23 cellular contexts compared by ENCODE assay signal in genomic region chr4:87132035-87132434, GRCh38.
"Had no signal": no experiment of that assay in that cellular context is flagged by ENCODE, and none has a peak within 500 bp of the region (broad histone marks: within the 10 kb centered on the region; RNA-seq: fewer than 3 reads in every experiment).

No MANE protein-coding gene starts in this region.

- H3K27me3 ChIP-seq: MG63, SJSA1 had no signal

- DNase-seq: KBM-7; MG63; NCI-H1092; NCI-H1105 treated with DMSO at 0.1 percent for 48 hours; NCI-H1417 treated with DMSO at 0.1 percent for 48 hours; NCI-H146; NCI-H1694 treated with DMSO at 0.1 percent for 48 hours; NCI-H1930; NCI-H2081; NCI-H2107; NCI-H226; NCI-H446; NCI-H510A; NCI-H524 treated with DMSO at 0.1 percent for 48 hours; NCI-H69; NCI-H774; NK-92 treated with Interleukin-12 subunit alpha and Interleukin-12 subunit beta, amount 100 ng/mL, for 24 hours; Right ventricle myocardium superior; RPMI8226; SIG-M5 had no signal

- FAIRE-seq: RCC 7860 had no signal

- H3K4me3 ChIP-seq: MG63, SJSA1, SK-N-MC had no signal

- H3K27ac ChIP-seq: SJSA1, SK-N-MC had no signal

- H3K4me1 ChIP-seq: SJSA1 had no signal

- H3K9me3 ChIP-seq: MG63, SJSA1 had no signal

- H3K36me3 ChIP-seq: MG63 had no signal
